ENCODE assay signal across 8 cellular contexts in genomic region chr14:91317381-91318313, GRCh38.
DNase-seq lines count a peak whose midpoint lies in the region; ATAC-seq and TF ChIP-seq lines count a peak whose summit lies in the region.

No MANE protein-coding gene starts in this region.

- peaks cover 11% of the 10 kb centered on the region for H3K4me1 ChIP-seq in ACC112 (ENCODE audit: control insufficient read depth, insufficient read depth, low read length, unreplicated experiment)
- no peaks in the 10 kb centered on the region for H3K4me1 ChIP-seq in aorta (ENCODE audit: control insufficient read depth in 1 of 2, insufficient read depth in 2 of 2, low read length in 2 of 2)

- H3K4me3 ChIP-seq in ACC112 (ENCODE audit: low read depth, low read length): no peak overlapping the region
- H3K4me3 ChIP-seq in aorta (ENCODE audit: low read length in 2 of 2): no peak overlapping the region

- ATAC-seq in activated CD4-positive, CD25-positive, alpha-beta regulatory T cell treated with anti-CD3 and anti-CD28 coated beads, Interleukin-2, amount 50 U/mL, for 24 hours: peak; percentile 69 to 72
- peak; percentile 37 for ATAC-seq in aorta (ENCODE audit: low FRiP score)
- ATAC-seq in HG03280 (IDR thresholded peaks at IDR 0.05; ENCODE audit: unreplicated experiment): no peak

- H3K27me3 Mint-ChIP-seq in nephron (ENCODE audit: low read depth): no peaks in the 10 kb centered on the region

- H3K27ac ChIP-seq in ACC112 (ENCODE audit: low read depth, low read length) (no peak overlapping the region), aorta (ENCODE audit: low read depth in 1 of 2, low read length in 2 of 2) (no peak overlapping the region)

- peak overlapping the region; percentile 13 for H2AFZ ChIP-seq in ACC112 (ENCODE audit: low read length, unreplicated experiment)

- H3K36me3 ChIP-seq in ACC112 (ENCODE audit: insufficient read depth, low read length) (no peaks in the 10 kb centered on the region), aorta (ENCODE audit: control insufficient read depth in 1 of 2, insufficient read depth in 2 of 2, low read length in 1 of 2) (no peaks in the 10 kb centered on the region)

- H3K27me3 ChIP-seq in ACC112 (ENCODE audit: insufficient read depth, low read length) (no peaks in the 10 kb centered on the region), aorta (ENCODE audit: control insufficient read depth in 1 of 2, insufficient read depth in 2 of 2, low read length in 1 of 2) (no peaks in the 10 kb centered on the region)

- H3K9me3 Mint-ChIP-seq in nephron: peaks cover 2% of the 10 kb centered on the region

- intact Hi-C loops in aorta (cut with DNase I): no loop called here

- peaks cover 8% of the 10 kb centered on the region for H3K4me1 Mint-ChIP-seq in nephron

- no peaks in the 10 kb centered on the region for H3K9me3 ChIP-seq in aorta (ENCODE audit: control insufficient read depth, low read length)

- no peaks in the 10 kb centered on the region for H3K79me2 ChIP-seq in ACC112 (ENCODE audit: control insufficient read depth, insufficient read depth, low read length, unreplicated experiment)

- WGBS in aorta, 2 donors: 48 to 61% methylated on average over 18 to 22 of the region's 22 CpGs

- no peak overlapping the region for H3K4me3 Mint-ChIP-seq in nephron

- no peak for TF ChIP-seq CTCF in nephron (IDR thresholded peaks at IDR 0.05; ENCODE audit: unreplicated experiment in 3 of 3)

- H3K27ac Mint-ChIP-seq in nephron: peak overlapping the region in 2 of 3 experiments; percentile 29 to 60

- DNase-seq in HT1080 (ENCODE audit: low read depth) (peak; percentile 72), aorta (peak; percentile 68 to 87), ecto neural progenitor cell (ENCODE audit: low spot score) (no peak)
- peak; percentile 83 for DNase-seq in central memory CD4-positive, alpha-beta T cell

- peaks cover 66% of the 10 kb centered on the region for H3K36me3 Mint-ChIP-seq in nephron (ENCODE audit: low read depth)
